2 cellular contexts compared by ENCODE assay signal in the genomic region with DNA sequence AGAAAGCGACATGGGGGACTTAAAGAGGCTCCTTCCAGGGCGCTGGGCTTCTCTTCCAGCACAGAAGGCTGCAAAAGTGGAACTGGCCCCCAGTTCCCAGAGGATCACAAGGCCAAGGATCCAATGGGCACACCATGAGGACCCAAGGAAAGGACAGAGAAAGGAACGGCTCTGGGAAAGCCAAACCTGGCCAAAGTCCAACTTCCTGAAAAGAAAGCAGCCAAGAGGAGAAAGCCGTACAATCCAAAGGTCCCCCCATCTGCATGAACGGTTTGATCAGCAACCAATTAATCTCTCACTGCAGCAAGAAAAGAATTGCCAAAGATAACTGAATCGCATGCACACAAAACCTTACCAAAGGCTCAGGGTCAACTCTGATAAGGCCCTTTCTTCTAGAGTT.
TF ChIP-seq lines count a peak whose summit lies in the region.

No MANE protein-coding gene starts in this region.

TF ChIP-seq in K562, 482 proteins besides CTCF, POLR2A, EP300 and RAD21:
- TF ChIP-seq CBFA2T3 (IDR thresholded peaks at IDR 0.05) (peak; percentile 17; the same call in 1 of the 2 replicates), U2AF1 (optimal IDR thresholded peaks at IDR 0.05; ENCODE audit: low read depth, low read length) (no peak), PRPF4 (IDR thresholded peaks at IDR 0.05; ENCODE audit: insufficient read depth, low read depth, low read length, poor library complexity, severe bottlenecking) (no peak), NBN (IDR thresholded peaks at IDR 0.05; ENCODE audit: low read depth) (no peak), NFIC (IDR thresholded peaks at IDR 0.05) (peak; percentile 27; the same call in 1 of the 2 replicates), ZHX1 (conservative IDR thresholded peaks at IDR 0.05; ENCODE audit: low read length) (no peak)

TF ChIP-seq in SK-N-SH, 30 proteins besides CTCF, POLR2A, EP300 and RAD21:
- TF ChIP-seq TAF1 (IDR thresholded peaks at IDR 0.05; ENCODE audit: borderline replicate concordance, low read depth, low read length), result no peak
- TF ChIP-seq JUND (IDR thresholded peaks at IDR 0.05), result no peak
- TF ChIP-seq PBX3 (IDR thresholded peaks at IDR 0.05), result no peak
- TF ChIP-seq, protein P1, sequence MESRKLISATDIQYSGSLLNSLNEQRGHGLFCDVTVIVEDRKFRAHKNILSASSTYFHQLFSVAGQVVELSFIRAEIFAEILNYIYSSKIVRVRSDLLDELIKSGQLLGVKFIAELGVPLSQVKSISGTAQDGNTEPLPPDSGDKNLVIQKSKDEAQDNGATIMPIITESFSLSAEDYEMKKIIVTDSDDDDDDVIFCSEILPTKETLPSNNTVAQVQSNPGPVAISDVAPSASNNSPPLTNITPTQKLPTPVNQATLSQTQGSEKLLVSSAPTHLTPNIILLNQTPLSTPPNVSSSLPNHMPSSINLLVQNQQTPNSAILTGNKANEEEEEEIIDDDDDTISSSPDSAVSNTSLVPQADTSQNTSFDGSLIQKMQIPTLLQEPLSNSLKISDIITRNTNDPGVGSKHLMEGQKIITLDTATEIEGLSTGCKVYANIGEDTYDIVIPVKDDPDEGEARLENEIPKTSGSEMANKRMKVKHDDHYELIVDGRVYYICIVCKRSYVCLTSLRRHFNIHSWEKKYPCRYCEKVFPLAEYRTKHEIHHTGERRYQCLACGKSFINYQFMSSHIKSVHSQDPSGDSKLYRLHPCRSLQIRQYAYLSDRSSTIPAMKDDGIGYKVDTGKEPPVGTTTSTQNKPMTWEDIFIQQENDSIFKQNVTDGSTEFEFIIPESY (IDR thresholded peaks at IDR 0.05; ENCODE audit: borderline replicate concordance, low read depth), result no peak
- no peak for TF ChIP-seq FOXM1 (IDR thresholded peaks at IDR 0.05; ENCODE audit: low read depth)
- no peak for TF ChIP-seq GABPA (IDR thresholded peaks at IDR 0.05; ENCODE audit: low read depth)
- TF ChIP-seq MEF2A (IDR thresholded peaks at IDR 0.05; ENCODE audit: borderline replicate concordance, low read depth), result no peak
- TF ChIP-seq SIN3A (IDR thresholded peaks at IDR 0.05; ENCODE audit: borderline replicate concordance, low read depth, low read length), result no peak
- no peak for TF ChIP-seq EZH2phosphoT487 (IDR thresholded peaks at IDR 0.05; ENCODE audit: borderline replicate concordance, low read depth)
- TF ChIP-seq RCOR1 (IDR thresholded peaks at IDR 0.05; ENCODE audit: low read length), result no peak
- TF ChIP-seq POLR2AphosphoS5 (IDR thresholded peaks at IDR 0.05; ENCODE audit: low read depth, low read length), result no peak
- TF ChIP-seq, protein P2, sequence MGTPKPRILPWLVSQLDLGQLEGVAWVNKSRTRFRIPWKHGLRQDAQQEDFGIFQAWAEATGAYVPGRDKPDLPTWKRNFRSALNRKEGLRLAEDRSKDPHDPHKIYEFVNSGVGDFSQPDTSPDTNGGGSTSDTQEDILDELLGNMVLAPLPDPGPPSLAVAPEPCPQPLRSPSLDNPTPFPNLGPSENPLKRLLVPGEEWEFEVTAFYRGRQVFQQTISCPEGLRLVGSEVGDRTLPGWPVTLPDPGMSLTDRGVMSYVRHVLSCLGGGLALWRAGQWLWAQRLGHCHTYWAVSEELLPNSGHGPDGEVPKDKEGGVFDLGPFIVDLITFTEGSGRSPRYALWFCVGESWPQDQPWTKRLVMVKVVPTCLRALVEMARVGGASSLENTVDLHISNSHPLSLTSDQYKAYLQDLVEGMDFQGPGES (IDR thresholded peaks at IDR 0.05; ENCODE audit: low read depth, low read length), result no peak
- no peak for TF ChIP-seq GATA2 (CRISPR knock-in tag; IDR thresholded peaks at IDR 0.05)
- no peak for TF ChIP-seq CHD2 (IDR thresholded peaks at IDR 0.05; ENCODE audit: low read length, partially characterized antibody)
- TF ChIP-seq YY1 (IDR thresholded peaks at IDR 0.05; ENCODE audit: low read depth), result no peak
- TF ChIP-seq MXI1 (IDR thresholded peaks at IDR 0.05; ENCODE audit: low read depth, low read length), result no peak
